ENCODE assay signal across 27 cellular contexts in the genomic region with DNA sequence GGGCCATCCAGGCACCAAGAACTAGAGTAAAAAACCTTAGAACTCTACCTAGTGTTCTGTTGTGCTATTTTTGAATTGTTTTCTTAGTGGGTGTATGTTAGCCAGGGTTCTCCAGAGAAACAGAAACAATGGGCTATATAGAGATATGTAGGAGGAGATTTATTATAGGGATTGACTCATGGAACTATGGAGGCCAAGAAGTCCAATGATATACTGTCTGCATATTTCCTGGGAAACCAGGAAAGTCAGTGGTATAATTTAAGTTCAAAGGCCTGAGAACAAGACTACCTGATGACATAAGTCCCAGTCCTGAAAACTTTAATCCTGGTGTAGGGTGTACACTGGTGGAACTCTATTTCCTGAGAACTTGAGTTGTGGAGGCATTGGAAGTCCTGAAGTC.
"Had no signal": no experiment of that assay in that cellular context is flagged by ENCODE, and none has a peak within 500 bp of the region (broad histone marks: within the 10 kb centered on the region; RNA-seq: fewer than 3 reads in every experiment).

No MANE protein-coding gene starts in this region.

- H3K9me3 ChIP-seq: suprapubic skin, testis, thoracic aorta, thyroid gland, upper lobe of right lung, uterus had no signal

- H3K36me3 ChIP-seq: stomach, suprapubic skin, thoracic aorta, thyroid gland, tibial artery, tibial nerve, transverse colon, upper lobe of left lung, upper lobe of right lung, uterus, vagina had no signal

- ATAC-seq: stimulated activated effector memory CD8-positive, alpha-beta T cell treated with anti-CD3 and anti-CD28 coated beads, Interleukin-12 subunit alpha, Interleukin-12 subunit beta, amount 100 ng/mL, for 72 hours; stimulated activated memory B cell treated with anti-CD40 and anti-IgM and Interleukin-4, amounts not matched to agents 10 μg/mL and 1 μg/mL and 100 μg/mL, for 72 hours; stimulated activated naive B cell treated with anti-CD40 and anti-IgM and Interleukin-4, amounts not matched to agents 10 μg/mL and 1 μg/mL and 100 μg/mL, for 72 hours; stimulated activated naive CD8-positive, alpha-beta T cell treated with anti-CD3 and anti-CD28 coated beads, Interleukin-15, amount 100 ng/mL, for 72 hours; stimulated activated naive CD8-positive, alpha-beta T cell treated with anti-CD3 and anti-CD28 coated beads, Interleukin-15, Interleukin-2, amounts not matched to agents 100 U/mL and 50 U/mL, for 24 hours; upper lobe of right lung had no signal

- H3K27me3 ChIP-seq: stomach, suprapubic skin, testis, thyroid gland, tibial artery, tibial nerve, transverse colon, upper lobe of left lung, upper lobe of right lung, uterus, vagina had no signal

- DNase-seq: stimulated activated CD4-positive, alpha-beta T cell treated with anti-CD3 and anti-CD28 coated beads, Interleukin-2, amount 100 ng/mL, for 48 hours; stimulated activated CD4-positive, alpha-beta T cell treated with anti-CD3 and anti-CD28 coated beads, Interleukin-4, amount 100 ng/mL, for 1 hour; stimulated activated CD4-positive, alpha-beta T cell treated with anti-CD3 and anti-CD28 coated beads, Interleukin-4, amount 100 ng/mL, for 24 hours; stimulated activated CD4-positive, alpha-beta T cell treated with anti-CD3 and anti-CD28 coated beads, Interleukin-4, amount 100 ng/mL, for 4 hours; stimulated activated CD8-positive, alpha-beta memory T cell treated with anti-CD3 and anti-CD28 coated beads, Interleukin-4, amount 100 ng/mL, for 48 hours; stimulated activated naive B cell treated with anti-CD40 and anti-IgM and Interleukin-4, amounts not matched to agents 10 μg/mL and 1 μg/mL and 100 μg/mL, for 72 hours; stimulated activated naive CD4-positive, alpha-beta T cell; stimulated activated naive CD4-positive, alpha-beta T cell treated with Interleukin-2 at 50 U/mL for 16 hours; stimulated activated naive CD8-positive, alpha-beta T cell treated with anti-CD3 and anti-CD28 coated beads, Interleukin-15, amount 100 ng/mL, for 72 hours; stimulated activated naive CD8-positive, alpha-beta T cell treated with anti-CD3 and anti-CD28 coated beads, Interleukin-15, Interleukin-2, amounts not matched to agents 100 U/mL and 50 U/mL, for 24 hours; stomach; substantia nigra; testis; thyroid gland; tibial artery; transverse colon; trophoblast cell; upper lobe of left lung; upper lobe of right lung; uterus had no signal

- H3K27ac ChIP-seq: stomach, suprapubic skin, testis, thoracic aorta, thyroid gland, tibial artery, tibial nerve, transverse colon, upper lobe of left lung, upper lobe of right lung, uterus, vagina had no signal

- H3K4me3 ChIP-seq: stomach, suprapubic skin, testis, thoracic aorta, thyroid gland, tibial artery, tibial nerve, transverse colon, upper lobe of left lung, upper lobe of right lung, uterus, vagina had no signal

- FAIRE-seq: urothelium cell line had no signal

- H3K4me1 ChIP-seq: stomach, suprapubic skin, testis, thyroid gland, tibial artery, tibial nerve, transverse colon, upper lobe of left lung, upper lobe of right lung, uterus, vagina had no signal
